ENCODE assay signal across 8 cellular contexts in the genomic region with DNA sequence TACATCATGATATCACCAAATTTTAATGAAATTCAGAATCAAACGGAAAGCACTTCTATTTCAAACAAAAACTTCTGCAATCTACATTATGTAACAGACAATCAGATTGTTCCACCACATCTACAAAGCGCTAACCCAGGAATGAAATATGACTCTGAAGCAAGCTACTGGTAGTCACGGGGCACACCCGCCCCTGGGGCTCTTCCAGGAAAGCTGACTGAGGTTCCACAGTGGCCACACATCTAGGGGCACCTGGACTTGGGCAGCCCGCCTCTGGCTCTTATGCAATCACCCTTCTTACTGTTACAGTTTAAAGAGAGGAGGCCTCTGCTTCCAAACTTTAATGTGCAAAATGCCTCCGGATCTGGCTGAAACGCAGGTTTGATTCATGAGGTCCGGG. TPM values are rescaled to one million over a fixed set of nuclear protein-coding genes. Genes with fewer than 3 reads are reported as not detected.
DNase-seq lines count a peak whose midpoint lies in the region; ATAC-seq and TF ChIP-seq lines count a peak whose summit lies in the region.

No MANE protein-coding gene starts in this region.

- no peak overlapping the region for H2AFZ ChIP-seq in neural progenitor cell (replicated peaks)

- H3K36me3 Mint-ChIP-seq in activated CD4-positive, alpha-beta T cell treated with anti-CD3 and anti-CD28 coated beads, Interleukin-2, amount 10 ng/mL, durations not matched to agents 7 days and 5 days (ENCODE audit: low read depth): no peaks in the 10 kb centered on the region
- no peaks in the 10 kb centered on the region for H3K36me3 Mint-ChIP-seq in T-helper 17 cell (ENCODE audit: low read depth)
- H3K36me3 Mint-ChIP-seq in neural progenitor cell: no peaks in the 10 kb centered on the region

- peaks cover 25% of the 10 kb centered on the region for H3K4me1 ChIP-seq in neural progenitor cell

- peak overlapping the region; percentile 54 for H3K4me3 Mint-ChIP-seq in activated CD4-positive, alpha-beta T cell treated with anti-CD3 and anti-CD28 coated beads, Interleukin-2, amount 10 ng/mL, durations not matched to agents 7 days and 5 days
- peak overlapping the region; percentile 85 for H3K4me3 Mint-ChIP-seq in T-helper 17 cell
- H3K4me3 Mint-ChIP-seq in neural progenitor cell: peak overlapping the region; percentile 48

- no peak overlapping the region for H3K4me2 ChIP-seq in neural progenitor cell

- peaks cover 20% of the 10 kb centered on the region for H3F3A ChIP-seq in neural progenitor cell (ENCODE audit: low read depth)

- DNase-seq in activated CD4-positive, alpha-beta T cell treated with anti-CD3 and anti-CD28 coated beads, Interleukin-2, amount 10 ng/mL, durations not matched to agents 7 days and 5 days: no peak
- no peak for DNase-seq in activated CD4-positive, alpha-beta T cell treated with anti-CD3 and anti-CD28 coated beads for 4 hours
- DNase-seq in T-helper 17 cell (no peak), fibroblast of gingiva (ENCODE audit: low read depth) (peak; percentile 91), neural progenitor cell (ENCODE audit: low spot score) (no peak), NCI-H748 (lab: John Stamatoyannopoulos, UW; ENCODE audit: unreplicated experiment) (no peak)

- peaks cover 73% of the 10 kb centered on the region for H3K79me2 ChIP-seq in neural progenitor cell (ENCODE audit: low read depth)

- CTCF ChIA-PET in activated CD4-positive, alpha-beta T cell treated with anti-CD3 and anti-CD28 coated beads, Interleukin-2, amount 10 ng/mL, durations not matched to agents 7 days and 5 days (lab: Charles Lee): interaction anchor here (1.2 to 1.7 kb wide), 3 partner anchors 10 to 26 kb away, joined by 3 to 4 read pairs (median 4); no protein-coding TSS in a partner anchor

- no peak overlapping the region for H3K27ac ChIP-seq in neural progenitor cell

- POLR2A ChIA-PET in activated CD4-positive, alpha-beta T cell treated with anti-CD3 and anti-CD28 coated beads, Interleukin-2, amount 10 ng/mL, durations not matched to agents 7 days and 5 days (lab: Charles Lee): no interaction called here

- TF ChIP-seq CTCF in neural progenitor cell (IDR thresholded peaks at IDR 0.05): no peak

- no peak overlapping the region for H3K9ac ChIP-seq in neural progenitor cell

- no peaks in the 10 kb centered on the region for H3K36me3 ChIP-seq in neural progenitor cell

- H3K27me3 Mint-ChIP-seq in activated CD4-positive, alpha-beta T cell treated with anti-CD3 and anti-CD28 coated beads, Interleukin-2, amount 10 ng/mL, durations not matched to agents 7 days and 5 days: no peaks in the 10 kb centered on the region
- H3K27me3 Mint-ChIP-seq in T-helper 17 cell: no peaks in the 10 kb centered on the region
- H3K27me3 Mint-ChIP-seq in neural progenitor cell (ENCODE audit: insufficient read depth, low read depth): peaks cover 5% of the 10 kb centered on the region

- H3K9me3 ChIP-seq in T-helper 17 cell (ENCODE audit: control insufficient read depth, low read length, poor library complexity, severe bottlenecking) (no peaks in the 10 kb centered on the region), neural progenitor cell (ENCODE audit: low read depth) (no peaks in the 10 kb centered on the region)

- H3K27ac Mint-ChIP-seq in activated CD4-positive, alpha-beta T cell treated with anti-CD3 and anti-CD28 coated beads, Interleukin-2, amount 10 ng/mL, durations not matched to agents 7 days and 5 days: peak overlapping the region; percentile 69
- peak overlapping the region; percentile 92 for H3K27ac Mint-ChIP-seq in T-helper 17 cell
- peak overlapping the region; percentile 89 for H3K27ac Mint-ChIP-seq in neural progenitor cell

- ATAC-seq in T-helper 17 cell (no peak), HG02840 (IDR thresholded peaks at IDR 0.05; ENCODE audit: low FRiP score, unreplicated experiment) (no peak), HG02870 (IDR thresholded peaks at IDR 0.05; ENCODE audit: unreplicated experiment) (no peak)

- no peaks in the 10 kb centered on the region for H3K9me3 Mint-ChIP-seq in activated CD4-positive, alpha-beta T cell treated with anti-CD3 and anti-CD28 coated beads, Interleukin-2, amount 10 ng/mL, durations not matched to agents 7 days and 5 days
- no peaks in the 10 kb centered on the region for H3K9me3 Mint-ChIP-seq in neural progenitor cell

- no peak overlapping the region for H3K4me3 ChIP-seq in neural progenitor cell

- H3K4me1 Mint-ChIP-seq in activated CD4-positive, alpha-beta T cell treated with anti-CD3 and anti-CD28 coated beads, Interleukin-2, amount 10 ng/mL, durations not matched to agents 7 days and 5 days: peaks cover 39% of the 10 kb centered on the region
- peaks cover 26% of the 10 kb centered on the region for H3K4me1 Mint-ChIP-seq in T-helper 17 cell
- peaks cover 52% of the 10 kb centered on the region for H3K4me1 Mint-ChIP-seq in neural progenitor cell

- no peaks in the 10 kb centered on the region for H3K27me3 ChIP-seq in neural progenitor cell

- peaks cover 88% of the 10 kb centered on the region for H4K20me1 ChIP-seq in neural progenitor cell (ENCODE audit: low read depth)

RNA-seq across cellular contexts. Expression of a gene that starts 27.5 kb away (rescaled TPM):
- total RNA-seq in activated CD4-positive, alpha-beta T cell treated with anti-CD3 and anti-CD28 coated beads, Interleukin-2, amount 10 ng/mL, durations not matched to agents 7 days and 5 days: 1 to 10 TPM; 7.6 to 7.9 TPM
- 10 to 100 TPM; 16.5 to 17.7 TPM for total RNA-seq in T-helper 17 cell
- total RNA-seq in neural progenitor cell (ENCODE audit: low replicate concordance): 10.3 and 11.7 TPM in 2 replicates
